In the genomic region with DNA sequence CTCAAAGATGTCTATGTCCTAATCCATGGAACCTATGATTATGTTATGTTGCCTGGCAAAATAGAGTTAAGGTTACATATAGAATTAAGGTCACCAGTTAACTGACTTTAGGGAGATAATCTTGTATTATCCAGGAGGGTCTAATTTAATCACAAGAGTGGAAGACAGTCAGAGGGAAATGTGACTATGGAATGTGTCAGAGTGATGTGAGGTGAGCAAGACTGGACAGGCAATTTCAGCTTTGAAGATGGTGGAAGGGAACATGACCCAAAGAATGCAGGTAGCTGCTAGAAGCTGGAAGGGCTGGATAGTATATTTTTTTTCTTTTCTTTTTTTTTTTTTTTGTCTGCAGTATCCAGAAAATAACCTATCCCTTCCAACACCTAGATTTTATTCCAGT, we compare ENCODE assay signal across 7 cellular contexts.
"Had no signal": no experiment of that assay in that cellular context is flagged by ENCODE, and none has a peak within 500 bp of the region (broad histone marks: within the 10 kb centered on the region; RNA-seq: fewer than 3 reads in every experiment).

No MANE protein-coding gene starts in this region.

- ATAC-seq: HCT116 had no signal

- H3K4me1 ChIP-seq: HAP-1 had no signal

- H3K4me3 Mint-ChIP-seq: HFFc6 had no signal

- H3K9ac ChIP-seq: GM23248 had no signal

- H3K9me3 ChIP-seq: HAP-1 had no signal

- H3K27ac Mint-ChIP-seq: HFFc6 had no signal

- H3K4me3 ChIP-seq: GM23248, HAP-1 had no signal

- H3K9me3 Mint-ChIP-seq: HFFc6 had no signal

- DNase-seq: GM23248, GOT3, H7, HFFc6, IMR-90 had no signal

- H3K36me3 ChIP-seq: HAP-1 had no signal

- H3K27ac ChIP-seq: GM23248 had no signal

- H2AFZ ChIP-seq: GM23248 had no signal
